Comparison of ENCODE assay signal across 1 cellular context in genomic region chr3:69011331-69011730, GRCh38.
TF ChIP-seq lines count a peak whose summit lies in the region.

No MANE protein-coding gene starts in this region.

TF ChIP-seq in GM12878, 131 proteins besides CTCF, POLR2A, EP300 and RAD21 (continued from another document):
- TF ChIP-seq BHLHE40 (IDR thresholded peaks at IDR 0.05; ENCODE audit: borderline replicate concordance in 1 of 2, low read depth in 2 of 2, low read length in 1 of 2) (no peak), SUZ12 (IDR thresholded peaks at IDR 0.05; ENCODE audit: unreplicated experiment) (no peak), RFX5 (IDR thresholded peaks at IDR 0.05; ENCODE audit: low read depth, low read length) (no peak), IKZF1 (conservative IDR thresholded peaks at IDR 0.05) (no peak), STAT3 (IDR thresholded peaks at IDR 0.05; ENCODE audit: low read depth, low read length) (no peak), MYB (IDR thresholded peaks at IDR 0.05; ENCODE audit: borderline replicate concordance, low read depth, low read length) (no peak), NR2F1 (conservative IDR thresholded peaks at IDR 0.05) (no peak)
